In genomic region chr4:3340703-3341088, GRCh38 we compare ENCODE assay signal across 10 cellular contexts. TPM values are rescaled to one million over a fixed set of nuclear protein-coding genes. Genes with fewer than 3 reads are reported as not detected.
DNase-seq lines count a peak whose midpoint lies in the region; ATAC-seq and TF ChIP-seq lines count a peak whose summit lies in the region.
"Had no signal": no experiment of that assay in that cellular context is flagged by ENCODE, and none has a peak within 500 bp of the region (broad histone marks: within the 10 kb centered on the region; RNA-seq: fewer than 3 reads in every experiment).

No MANE protein-coding gene starts in this region.

- H3K27ac ChIP-seq in heart left ventricle (no peak overlapping the region), right atrium auricular region (no peak overlapping the region), hepatocyte (no peak overlapping the region)
- H3K27ac ChIP-seq: suprapubic skin had no signal

- H3K27me3 ChIP-seq in heart left ventricle (no peaks in the 10 kb centered on the region), right atrium auricular region (no peaks in the 10 kb centered on the region), hepatocyte (no peaks in the 10 kb centered on the region)
- H3K27me3 ChIP-seq: suprapubic skin had no signal

- DNase-seq in heart left ventricle (peak in 1 of 5 donors; percentile 26), cardiac septum (ENCODE audit: low spot score) (no peak), SHP77 treated with DMSO at 0.1 percent for 48 hours (lab: John Stamatoyannopoulos, UW) (peak; percentile 11), right atrium auricular region (ENCODE audit: low spot score) (peak; percentile 57), hepatocyte (ENCODE audit: low spot score) (no peak), NCI-H1694 (lab: John Stamatoyannopoulos, UW) (no peak), NCI-H446 (lab: John Stamatoyannopoulos, UW) (no peak)
- DNase-seq: amygdala had no signal

- ATAC-seq in heart left ventricle (peak in 3 of 4 donors; percentile 43 to 69 (median 52)), GM21526 (IDR thresholded peaks at IDR 0.05; ENCODE audit: low FRiP score, unreplicated experiment) (no peak)

- H3K9me2 ChIP-seq in hepatocyte (replicated peaks; ENCODE audit: insufficient read depth) = no peaks in the 10 kb centered on the region

- H2AFZ ChIP-seq in hepatocyte = no peak overlapping the region

- intact Hi-C loops in heart left ventricle (cut with DNase I) (loop anchor here in 1 of 10 donors (5.0 to 10.0 kb wide), 3 partner anchors 148 to 236 kb away; no protein-coding TSS in a partner anchor), cardiac septum (cut with DNase I) (no loop called here)

- H3K36me3 ChIP-seq in heart left ventricle = peaks cover 0 to 10% (median 0%) of the 10 kb centered on the region in 9 donors
- H3K36me3 ChIP-seq in right atrium auricular region = no peaks in the 10 kb centered on the region
- no peaks in the 10 kb centered on the region for H3K36me3 ChIP-seq in hepatocyte (replicated peaks; ENCODE audit: insufficient read depth, low read depth)

- H3K4me2 ChIP-seq in hepatocyte = no peak overlapping the region

- peaks cover 46% of the 10 kb centered on the region for H3K79me2 ChIP-seq in hepatocyte

- no peak for TF ChIP-seq POLR2A in heart left ventricle (IDR thresholded peaks at IDR 0.05)

- H3K4me3 ChIP-seq in heart left ventricle (no peak overlapping the region), right atrium auricular region (no peak overlapping the region), hepatocyte (no peak overlapping the region)
- H3K4me3 ChIP-seq: suprapubic skin had no signal

- peaks cover 8% of the 10 kb centered on the region for H4K20me1 ChIP-seq in hepatocyte (ENCODE audit: insufficient read depth, poor library complexity, severe bottlenecking)

- TF ChIP-seq CTCF in heart left ventricle (IDR thresholded peaks at IDR 0.05) (peak in 5 of 12 donors; percentile 8 to 20 (median 12)), right atrium auricular region (IDR thresholded peaks at IDR 0.05) (peak in 1 of 2 donors; percentile 55), hepatocyte (IDR thresholded peaks at IDR 0.05; ENCODE audit: poor library complexity) (no peak)

- H3K4me1 ChIP-seq in heart left ventricle (peaks cover 0 to 14% (median 2%) of the 10 kb centered on the region in 12 donors), right atrium auricular region (no peaks in the 10 kb centered on the region), hepatocyte (ENCODE audit: insufficient read depth) (peaks cover 12% of the 10 kb centered on the region)

- H3K9me3 ChIP-seq in heart left ventricle (no peaks in the 10 kb centered on the region), right atrium auricular region (no peaks in the 10 kb centered on the region), hepatocyte (ENCODE audit: low read depth) (no peaks in the 10 kb centered on the region)
- H3K9me3 ChIP-seq: suprapubic skin had no signal

- 84 to 93% (median 90%) methylated on average over 6 to 16 of the region's 16 CpGs for WGBS in heart left ventricle, 4 donors
- 91% methylated on average over 16 of the region's 16 CpGs for WGBS in hepatocyte (ENCODE audit: low lambda C conversion rate, missing lambda C conversion rate)

RNA-seq across cellular contexts. Expression of gene RGS12, which starts 47.9 kb away (rescaled TPM):
- 10 to 100 TPM in 8 of 9 donors, 1 to 10 TPM in 1; 8.4 to 18.4 (median 14.6) TPM for total RNA-seq in heart left ventricle
- 10 to 100 TPM; 11.7 to 12.7 TPM for polyA plus RNA-seq in heart left ventricle
- 19.1 TPM for total RNA-seq in cardiac septum
- total RNA-seq in right atrium auricular region = 1 to 10 TPM; 7.0 to 9.9 TPM
- total RNA-seq in hepatocyte = 22.5 and 33.6 TPM in 2 replicates
- 19.6 and 31.9 TPM in 2 replicates for polyA plus RNA-seq in hepatocyte

Comparison
In these comparisons a context has a peak if more than half of its experiments do, and no peak if none do; other contexts are left out.
1. DNase-seq: peak in SHP77 treated with DMSO at 0.1 percent for 48 hours (single experiment) and right atrium auricular region (single experiment); none in cardiac septum (single experiment), hepatocyte (single experiment), NCI-H1694 (single experiment) and NCI-H446 (0 of 2).